10 cellular contexts compared by ENCODE assay signal in the genomic region with DNA sequence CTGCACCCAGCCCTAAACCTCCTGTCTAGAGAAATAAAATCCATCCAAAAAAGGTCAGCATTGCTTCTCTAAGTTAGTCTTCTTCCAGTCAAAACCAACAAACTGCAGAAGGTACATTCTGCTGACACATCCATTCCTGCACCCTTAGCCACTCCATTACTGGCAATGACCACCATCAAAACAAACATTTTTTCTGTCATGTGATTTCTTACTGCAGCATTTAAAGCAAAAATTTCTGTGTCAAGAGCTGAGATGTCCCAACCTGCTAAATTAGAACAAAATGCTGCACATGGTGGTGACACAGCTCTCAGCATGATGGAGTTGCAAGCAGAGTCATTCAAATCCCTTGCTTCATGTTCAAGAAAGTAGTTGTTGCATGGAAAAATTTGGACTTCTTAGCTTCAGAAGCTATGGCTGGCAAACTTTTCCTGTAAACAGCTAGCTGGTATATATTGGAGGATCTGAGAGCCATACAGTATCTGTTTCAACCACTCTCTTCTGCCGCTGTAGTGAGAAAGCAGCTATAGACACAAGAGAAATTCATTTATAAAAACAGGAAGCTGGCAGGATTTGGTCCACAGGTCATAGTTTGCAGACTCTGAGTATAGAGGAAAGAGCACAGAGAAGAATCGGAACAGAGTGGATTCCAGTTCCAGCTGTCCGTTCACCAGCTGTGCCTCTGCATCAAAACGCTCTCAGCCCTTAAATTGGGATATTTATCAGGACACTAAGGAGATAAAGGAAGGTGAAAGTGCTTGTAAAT. TPM values are rescaled to one million over a fixed set of nuclear protein-coding genes. Genes with fewer than 3 reads are reported as not detected.
A peak's percentile ranks its signal among the peaks of the same experiment; 100 is the strongest.
DNase-seq lines count a peak whose midpoint lies in the region; ATAC-seq and TF ChIP-seq lines count a peak whose summit lies in the region.
"Had no signal": no experiment of that assay in that cellular context is flagged by ENCODE, and none has a peak within 500 bp of the region (broad histone marks: within the 10 kb centered on the region; RNA-seq: fewer than 3 reads in every experiment).

No MANE protein-coding gene starts in this region.

- peak overlapping the region; percentile 47; the same call in 1 of the 2 replicates for H3K4me2 ChIP-seq in MM.1S (ENCODE audit: low read depth, low read length)

- H3K9me3 ChIP-seq in MM.1S (replicated peaks; ENCODE audit: insufficient read depth, low read length): no peaks in the 10 kb centered on the region
- H3K9me3 ChIP-seq in aorta (ENCODE audit: control insufficient read depth, low read length): no peaks in the 10 kb centered on the region

- intact Hi-C loops in aorta (cut with DNase I): no loop called here

- no peaks in the 10 kb centered on the region; the same call in 1 of the 2 replicates for H3F3A ChIP-seq in MM.1S (ENCODE audit: insufficient read depth, low read length)

- H3K4me3 ChIP-seq in AG09309 (ENCODE audit: control insufficient read depth, low read depth, low read length) (no peak overlapping the region), MM.1S (ENCODE audit: low read length) (no peak overlapping the region), aorta (ENCODE audit: low read length in 2 of 2) (no peak overlapping the region)

- 44 to 45% methylated on average over 4 of the region's 4 CpGs for WGBS in aorta, 2 donors

- H3K36me3 ChIP-seq in MM.1S (replicated peaks; ENCODE audit: insufficient read depth, low read length): no peaks in the 10 kb centered on the region
- no peaks in the 10 kb centered on the region for H3K36me3 ChIP-seq in aorta (ENCODE audit: control insufficient read depth in 1 of 2, insufficient read depth in 2 of 2, low read length in 1 of 2)

- DNase-seq in AG09309 (ENCODE audit: low read depth): peak; percentile 67
- peak; percentile 17 for DNase-seq in MM.1S
- DNase-seq in kidney glomerular epithelial cell (lab: John Stamatoyannopoulos, UW): peak; percentile 64
- no peak for DNase-seq in aorta
- no peak for DNase-seq in DMS53 treated with DMSO at 0.1 percent for 48 hours (lab: John Stamatoyannopoulos, UW; ENCODE audit: unreplicated experiment)
- DNase-seq in COR-L47 (lab: John Stamatoyannopoulos, UW): no peak
- DNase-seq: activated T-cell treated with anti-CD3 and anti-CD28 coated beads, Interleukin-2, amount 50 U/mL, for 24 hours; NCI-H1694 treated with DMSO at 0.1 percent for 48 hours had no signal

- H3K9me2 ChIP-seq in MM.1S (replicated peaks; ENCODE audit: insufficient read depth, low read length): no peaks in the 10 kb centered on the region

- H3K4me1 ChIP-seq in MM.1S (ENCODE audit: low read length) (peaks cover 16% of the 10 kb centered on the region), aorta (ENCODE audit: control insufficient read depth in 1 of 2, insufficient read depth in 2 of 2, low read length in 2 of 2) (peaks cover 3 to 7% of the 10 kb centered on the region in 2 donors)

- no peak overlapping the region for H2AFZ ChIP-seq in MM.1S (ENCODE audit: low read length)

- H4K20me1 ChIP-seq in MM.1S (ENCODE audit: insufficient read depth, low read length): no peaks in the 10 kb centered on the region

- H3K9ac ChIP-seq in MM.1S (ENCODE audit: low read length): no peak overlapping the region

- no peak for TF ChIP-seq CTCF in AG09309 (IDR thresholded peaks at IDR 0.05; ENCODE audit: control insufficient read depth, insufficient read depth, low read depth, low read length, missing control alignments)
- no peak for TF ChIP-seq CTCF in MM.1S (IDR thresholded peaks at IDR 0.05; ENCODE audit: low read length)

- H3K79me2 ChIP-seq in MM.1S (ENCODE audit: low read length): no peaks in the 10 kb centered on the region

- H3K27ac ChIP-seq in MM.1S (ENCODE audit: low read length) (peak overlapping the region; percentile 37; the same call in 1 of the 2 replicates), aorta (ENCODE audit: low read depth in 1 of 2, low read length in 2 of 2) (peak overlapping the region in 1 of 2 donors; percentile 33)

- H3K27me3 ChIP-seq in MM.1S (replicated peaks; ENCODE audit: insufficient read depth, low read length) (no peaks in the 10 kb centered on the region), aorta (ENCODE audit: control insufficient read depth in 1 of 2, insufficient read depth in 2 of 2, low read length in 1 of 2) (no peaks in the 10 kb centered on the region)

- ATAC-seq in GM21390 (IDR thresholded peaks at IDR 0.05; ENCODE audit: unreplicated experiment) (peak; percentile 82), aorta (ENCODE audit: low FRiP score) (no peak), HG03521 (IDR thresholded peaks at IDR 0.05; ENCODE audit: unreplicated experiment) (no peak)

RNA-seq across cellular contexts. Expression of gene RUBCNL, which starts 17.4 kb away (rescaled TPM):
- total RNA-seq in aorta: 10 to 100 TPM in 1 of 2 donors, 1 to 10 TPM in 1; 4.2 to 12.8 TPM
- 1 to 10 TPM; 1.3 to 3.5 TPM for polyA plus RNA-seq in aorta

Comparison
In these comparisons a context has a peak if more than half of its experiments do, and no peak if none do; other contexts are left out.
1. DNase-seq: peak in AG09309 (single experiment), MM.1S (single experiment) and kidney glomerular epithelial cell (single experiment); none in aorta (0 of 2), DMS53 treated with DMSO at 0.1 percent for 48 hours (single experiment) and COR-L47 (single experiment).